ENCODE assay signal across 11 cellular contexts in the genomic region with DNA sequence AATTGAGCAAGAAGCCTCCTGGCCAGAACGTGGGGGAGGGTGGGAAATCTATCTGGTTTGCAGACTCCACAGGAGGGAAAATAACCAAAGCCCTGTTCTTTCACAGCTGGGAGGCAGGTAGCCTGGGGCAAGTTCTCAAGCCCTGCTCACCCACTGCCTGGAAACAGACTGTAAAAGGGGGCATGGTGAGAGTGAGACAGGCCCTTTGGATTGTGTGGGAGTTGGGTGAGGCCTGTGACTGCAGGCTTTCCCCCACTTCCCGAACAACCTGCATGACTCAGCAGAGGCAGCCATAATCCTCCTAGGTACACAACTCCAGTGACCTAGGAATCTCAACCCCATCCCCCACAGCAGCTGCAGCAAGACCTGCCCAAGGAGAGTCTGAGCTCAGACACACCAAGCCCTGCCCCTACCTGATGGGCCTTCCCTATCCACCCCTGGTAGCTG. TPM values are rescaled to one million over a fixed set of nuclear protein-coding genes. Genes with fewer than 3 reads are reported as not detected.
A peak's percentile ranks its signal among the peaks of the same experiment; 100 is the strongest.
DNase-seq lines count a peak whose midpoint lies in the region; ATAC-seq and TF ChIP-seq lines count a peak whose summit lies in the region.
"Not testable (repeated sequence)": the region's sequence is repeated elsewhere in the genome, so short reads cannot be mapped to it uniquely, and the experiment has no call there.
"Had no signal": no experiment of that assay in that cellular context is flagged by ENCODE, and none has a peak within 500 bp of the region (broad histone marks: within the 10 kb centered on the region; RNA-seq: fewer than 3 reads in every experiment).

No MANE protein-coding gene starts in this region.

- not testable (repeated sequence) for H4K20me1 ChIP-seq in PC-3 (ENCODE audit: low read length)

- not testable (repeated sequence) for H3K9me3 ChIP-seq in HEK293 (ENCODE audit: control insufficient read depth, insufficient read depth, low read depth, low read length); PC-3 (ENCODE audit: low read length); esophagus squamous epithelium

- peak overlapping the region; percentile 68; the same call in 1 of the 2 replicates for H3K27ac ChIP-seq in HEK293 (ENCODE audit: extremely low read depth, low read depth, low read length)
- peak overlapping the region; percentile 97 for H3K27ac ChIP-seq in PC-3 (ENCODE audit: low read length)
- peak overlapping the region; percentile 58 to 75 (median 64) for H3K27ac ChIP-seq in esophagus squamous epithelium

- peak overlapping the region; percentile 85 for H3K9ac ChIP-seq in PC-3 (ENCODE audit: low read length)

- not testable (repeated sequence) for H3K36me3 Mint-ChIP-seq in Calu3 (ENCODE audit: insufficient read depth, unreplicated experiment); WTC11; stimulated activated effector memory CD8-positive, alpha-beta T cell treated with anti-CD3 and anti-CD28 coated beads, Interleukin-12 subunit alpha, Interleukin-12 subunit beta, amount 100 ng/mL, for 72 hours

- CTCF ChIA-PET in Calu3 (lab: Charles Lee); PC-3 (lab: Charles Lee): not testable (repeated sequence)
- CTCF ChIA-PET in HEK293 (lab: Yijun Ruan, JAX), result interaction anchor here (0.7 to 1.9 kb wide), 2 partner anchors 8 to 42 kb away, joined by 3 to 6 read pairs; a partner anchor contains a TSS
- CTCF ChIA-PET in WTC11 (lab: Charles Lee), result interaction anchor here (0.8 to 0.9 kb wide), 2 partner anchors 8 kb away, joined by 5 read pairs; no protein-coding TSS in a partner anchor

- not testable (repeated sequence) for H3K9me3 Mint-ChIP-seq in Calu3 (ENCODE audit: low read depth, unreplicated experiment); stimulated activated effector memory CD8-positive, alpha-beta T cell treated with anti-CD3 and anti-CD28 coated beads, Interleukin-12 subunit alpha, Interleukin-12 subunit beta, amount 100 ng/mL, for 72 hours
- peaks cover 12% of the 10 kb centered on the region for H3K9me3 Mint-ChIP-seq in WTC11

- BruUV-seq in Calu3 (replicated peaks; lab: Mats Ljungman, UMichigan); PC-3 (replicated peaks; lab: Mats Ljungman, UMichigan): not testable (repeated sequence)

- POLR2A ChIA-PET in HEK293 (lab: Yijun Ruan, JAX); PC-3 (lab: Charles Lee; ENCODE audit: unreplicated experiment): not testable (repeated sequence)
- POLR2A ChIA-PET in WTC11 (lab: Charles Lee), result interaction anchor here (1.3 kb wide), 2 partner anchors 11 to 42 kb away, joined by 3 to 4 read pairs; a partner anchor contains a TSS

- peaks cover 12% of the 10 kb centered on the region for H3K27me3 Mint-ChIP-seq in Calu3 (ENCODE audit: unreplicated experiment)
- H3K27me3 Mint-ChIP-seq in WTC11 (ENCODE audit: low read depth), result not testable (repeated sequence)

- not testable (repeated sequence) for TF ChIP-seq POLR2A in esophagus squamous epithelium (IDR thresholded peaks at IDR 0.05)

- not testable (repeated sequence) for H3K9me2 ChIP-seq in PC-3 (replicated peaks; ENCODE audit: low read length)

- TF ChIP-seq CTCF in Calu3 (IDR thresholded peaks at IDR 0.05; ENCODE audit: unreplicated experiment); HEK293 (tag by site-specific recombination; IDR thresholded peaks at IDR 0.05); PC-3 (conservative IDR thresholded peaks at IDR 0.05; ENCODE audit: low read depth, low read length); WTC11 (IDR thresholded peaks at IDR 0.05); esophagus squamous epithelium (IDR thresholded peaks at IDR 0.05): not testable (repeated sequence)

- H3F3A ChIP-seq in PC-3 (ENCODE audit: low read length, unreplicated experiment), result not testable (repeated sequence)

- H3K36me3 ChIP-seq in HEK293 (ENCODE audit: control insufficient read depth in 2 of 2, insufficient read depth in 1 of 2, low read length in 2 of 2); PC-3 (ENCODE audit: low read depth, low read length); esophagus squamous epithelium: not testable (repeated sequence)

- ATAC-seq in PC-3, result peak; percentile 77
- ATAC-seq in WTC11, result peak; percentile 71
- ATAC-seq in stimulated activated effector memory CD8-positive, alpha-beta T cell treated with anti-CD3 and anti-CD28 coated beads, Interleukin-12 subunit alpha, Interleukin-12 subunit beta, amount 100 ng/mL, for 72 hours, result not testable (repeated sequence)

- H3K4me1 Mint-ChIP-seq in Calu3 (ENCODE audit: low read depth, unreplicated experiment); stimulated activated effector memory CD8-positive, alpha-beta T cell treated with anti-CD3 and anti-CD28 coated beads, Interleukin-12 subunit alpha, Interleukin-12 subunit beta, amount 100 ng/mL, for 72 hours: not testable (repeated sequence)
- peaks cover 14% of the 10 kb centered on the region for H3K4me1 Mint-ChIP-seq in WTC11

- 14 to 33% methylated on average over 1 of the region's 2 CpGs for WGBS in esophagus squamous epithelium, 2 donors

- H2AFZ ChIP-seq in PC-3 (ENCODE audit: low read length), result peak overlapping the region; percentile 69

- H3K27ac Mint-ChIP-seq in Calu3 (ENCODE audit: unreplicated experiment), result peak overlapping the region; percentile 13
- peak overlapping the region; percentile 47; the same call in 1 of the 2 replicates for H3K27ac Mint-ChIP-seq in WTC11
- peak overlapping the region; percentile 32 for H3K27ac Mint-ChIP-seq in stimulated activated effector memory CD8-positive, alpha-beta T cell treated with anti-CD3 and anti-CD28 coated beads, Interleukin-12 subunit alpha, Interleukin-12 subunit beta, amount 100 ng/mL, for 72 hours

- DNase-seq in Calu3, result peak; percentile 7
- DNase-seq in NCI-H1417 (lab: John Stamatoyannopoulos, UW), result peak in 2 of 3 experiments; percentile 31 to 56
- peak; percentile 91 for DNase-seq in PC-3
- DNase-seq in WTC11 (ENCODE audit: low spot score), result peak; percentile 26
- not testable (repeated sequence) for DNase-seq in esophagus squamous epithelium (lab: John Stamatoyannopoulos, UW); stimulated activated effector memory CD8-positive, alpha-beta T cell treated with anti-CD3 and anti-CD28 coated beads, Interleukin-12 subunit alpha, Interleukin-12 subunit beta, amount 100 ng/mL, for 72 hours (ENCODE audit: low spot score in 2 of 2)
- peak; percentile 66 for DNase-seq in kidney tubule cell (ENCODE audit: low spot score)

- H3K27me3 ChIP-seq in PC-3 (ENCODE audit: low read length); esophagus squamous epithelium: not testable (repeated sequence)

- not testable (repeated sequence) for H3K4me3 ChIP-seq in HEK293 (ENCODE audit: low read depth, low read length); PC-3 (ENCODE audit: low read length); esophagus squamous epithelium

- H3K4me2 ChIP-seq in PC-3 (ENCODE audit: low read length), result peak overlapping the region; percentile 53

- H3K4me3 Mint-ChIP-seq in Calu3 (ENCODE audit: low read depth, unreplicated experiment); WTC11; stimulated activated effector memory CD8-positive, alpha-beta T cell treated with anti-CD3 and anti-CD28 coated beads, Interleukin-12 subunit alpha, Interleukin-12 subunit beta, amount 100 ng/mL, for 72 hours: not testable (repeated sequence)

- H3K4me1 ChIP-seq in HEK293 (ENCODE audit: control insufficient read depth, insufficient read depth, low read length), result not testable (repeated sequence)
- H3K4me1 ChIP-seq in PC-3 (ENCODE audit: insufficient read depth, low read length) (peaks cover 22% of the 10 kb centered on the region), esophagus squamous epithelium (peaks cover 0 to 14% (median 6%) of the 10 kb centered on the region in 3 donors)

- intact Hi-C loops in Calu3 (cut with micrococcal nuclease; ENCODE audit: unreplicated experiment); PC-3 (cut with micrococcal nuclease); esophagus squamous epithelium (cut with DNase I): not testable (repeated sequence)

- H3K79me2 ChIP-seq in PC-3 (ENCODE audit: low read length), result not testable (repeated sequence)

TF ChIP-seq in HEK293, 187 proteins besides CTCF, POLR2A, EP300 and RAD21 (continues in another document):
- TF ChIP-seq GLIS1 (tag by site-specific recombination; IDR thresholded peaks at IDR 0.05), result peak; percentile 37; the same call in 1 of the 2 replicates
- peak; percentile 57 for TF ChIP-seq ZIC2 (tag by site-specific recombination; IDR thresholded peaks at IDR 0.05)
- TF ChIP-seq SETDB1 (IDR thresholded peaks at IDR 0.05; ENCODE audit: insufficient read length, low read length), result peak; percentile 12

TF ChIP-seq in WTC11, 78 proteins besides CTCF, POLR2A, EP300 and RAD21 (continues in another document):
- TF ChIP-seq ZNF423 (CRISPR knock-in tag; IDR thresholded peaks at IDR 0.05), result peak; percentile 59; the same call in 1 of the 2 replicates

RNA-seq across cellular contexts. Expression of a gene that starts 34.6 kb away (rescaled TPM):
- total RNA-seq in Calu3 (2022) (96.2 and 115 TPM in 2 replicates), PC-3 (2014; rRNA removed) (65.2 and 67.2 TPM in 2 replicates), WTC11 (2021) (86.4 to 96.7 TPM (median 91.6 TPM) in 3 replicates), esophagus squamous epithelium (100 to 1,000 TPM in 1 of 4 donors, 10 to 100 TPM in 3; 39.5 to 122 (median 80.8) TPM)

RNA-seq across cellular contexts. Expression of a gene that starts 42.0 kb away (rescaled TPM):
- not detected in 2 replicates for total RNA-seq in Calu3 (2022)
- total RNA-seq in PC-3 (2014; rRNA removed), result 0.29 TPM in 1 of 2 replicates, not detected in the other
- total RNA-seq in WTC11 (2021), result 0.07 to 0.30 TPM (median 0.11 TPM) in 3 replicates
- total RNA-seq in esophagus squamous epithelium, result under 1 TPM in 1 of 4 donors, not detected in 3; 0.09 TPM
- total RNA-seq: gastroesophageal sphincter, left ventricle myocardium inferior, skeletal muscle tissue had no signal

RNA-seq across cellular contexts. Expression of a gene that starts 42.0 kb away (rescaled TPM):
- total RNA-seq in Calu3 (2022) (13.3 and 16.1 TPM in 2 replicates), PC-3 (2014; rRNA removed) (29.8 and 39.9 TPM in 2 replicates), WTC11 (2021) (16.7 to 25.6 TPM (median 20.2 TPM) in 3 replicates), esophagus squamous epithelium (10 to 100 TPM in 3 of 4 donors, 1 to 10 TPM in 1; 9.3 to 28.2 (median 22.9) TPM)
